12 cellular contexts compared by ENCODE assay signal in the genomic region with DNA sequence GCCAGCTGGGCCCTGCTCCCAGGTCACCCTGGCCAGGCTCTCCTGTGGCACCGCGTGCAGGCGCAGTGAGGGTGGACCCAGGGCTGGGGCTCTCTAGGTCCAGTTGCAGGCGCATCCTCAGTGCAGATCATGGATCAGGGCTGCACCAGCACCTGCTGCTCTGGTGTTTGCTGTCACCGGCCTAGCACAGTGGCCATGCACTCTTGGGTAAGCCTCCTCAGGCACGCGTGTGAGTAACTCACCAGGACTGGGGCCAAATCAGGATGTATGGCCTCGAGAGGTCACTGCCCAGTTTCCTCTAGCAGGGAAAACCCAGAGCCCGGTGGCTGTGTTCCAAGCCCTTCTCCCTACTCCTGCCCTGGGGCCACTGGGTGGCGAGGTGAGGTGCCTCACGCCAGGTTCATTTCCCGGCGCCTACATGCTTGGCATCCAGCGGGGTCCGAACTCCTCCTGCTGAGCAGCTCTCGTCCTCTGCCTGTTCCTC. TPM values are rescaled to one million over a fixed set of nuclear protein-coding genes. Genes with fewer than 3 reads are reported as not detected.
DNase-seq lines count a peak whose midpoint lies in the region; ATAC-seq, FAIRE-seq and TF ChIP-seq lines count a peak whose summit lies in the region.
"Had no signal": no experiment of that assay in that cellular context is flagged by ENCODE, and none has a peak within 500 bp of the region (broad histone marks: within the 10 kb centered on the region; RNA-seq: fewer than 3 reads in every experiment).

No MANE protein-coding gene starts in this region.

- WGBS in pancreas, 2 donors: 71 to 79% methylated on average over 16 of the region's 16 CpGs

- no peaks in the 10 kb centered on the region for H3K9me3 ChIP-seq in pancreas
- H3K9me3 ChIP-seq in MM.1S (replicated peaks; ENCODE audit: insufficient read depth, low read length): no peaks in the 10 kb centered on the region

- H3K79me2 ChIP-seq in MM.1S (ENCODE audit: low read length): no peaks in the 10 kb centered on the region

- intact Hi-C loops in pancreas (cut with DNase I): no loop called here

- H4K20me1 ChIP-seq in MM.1S (ENCODE audit: insufficient read depth, low read length): no peaks in the 10 kb centered on the region

- H3K4me1 ChIP-seq in pancreas: no peaks in the 10 kb centered on the region
- H3K4me1 ChIP-seq in MM.1S (ENCODE audit: low read length): no peaks in the 10 kb centered on the region

- FAIRE-seq in pancreas (lab: Jason Lieb, UNC): no peak
- FAIRE-seq: frontal cortex had no signal

- H3K9ac ChIP-seq in MM.1S (ENCODE audit: low read length): no peak overlapping the region

- ATAC-seq in pancreas (peak in 3 of 4 donors; percentile 35 to 51 (median 48)), HG02884 (IDR thresholded peaks at IDR 0.05; ENCODE audit: unreplicated experiment) (no peak), HG02973 (IDR thresholded peaks at IDR 0.05; ENCODE audit: unreplicated experiment) (no peak), HG02678 (IDR thresholded peaks at IDR 0.05; ENCODE audit: unreplicated experiment) (no peak)
- ATAC-seq: activated CD8-positive, alpha-beta T cell treated with anti-CD3 and anti-CD28 coated beads, Interleukin-2, amount 10 ng/mL, durations not matched to agents 7 days and 5 days had no signal

- DNase-seq in HK-2 (ENCODE audit: unreplicated experiment) (peak; percentile 46), RWPE1 (ENCODE audit: low spot score) (peak; percentile 10), glomerular visceral epithelial cell (ENCODE audit: extremely low spot score) (peak; percentile 14), pancreas (peak in 5 of 6 donors; percentile 20 to 57 (median 39)), MM.1S (no peak)
- DNase-seq: activated CD8-positive, alpha-beta T cell treated with anti-CD3 and anti-CD28 coated beads, Interleukin-2, amount 10 ng/mL, durations not matched to agents 7 days and 5 days; KG1 had no signal

- no peaks in the 10 kb centered on the region for H3K9me2 ChIP-seq in MM.1S (replicated peaks; ENCODE audit: insufficient read depth, low read length)

- H3K27me3 ChIP-seq in pancreas (no peaks in the 10 kb centered on the region), MM.1S (replicated peaks; ENCODE audit: insufficient read depth, low read length) (peaks cover 5% of the 10 kb centered on the region; the same call in 1 of the 2 replicates)

- POLR2A ChIA-PET in RWPE1 (lab: Yijun Ruan, JAX; ENCODE audit: low non-redundant PET): no interaction called here

- no peak overlapping the region for H3K27ac ChIP-seq in RWPE1
- no peak overlapping the region for H3K27ac ChIP-seq in pancreas
- H3K27ac ChIP-seq in MM.1S (ENCODE audit: low read length): no peak overlapping the region

- no peaks in the 10 kb centered on the region for H3K36me3 ChIP-seq in pancreas
- H3K36me3 ChIP-seq in MM.1S (replicated peaks; ENCODE audit: insufficient read depth, low read length): no peaks in the 10 kb centered on the region

- H3K4me3 ChIP-seq in pancreas (no peak overlapping the region), MM.1S (ENCODE audit: low read length) (no peak overlapping the region)

- CTCF ChIA-PET in RWPE1 (lab: Yijun Ruan, JAX): no interaction called here

- TF ChIP-seq CTCF in RWPE1 (conservative IDR thresholded peaks at IDR 0.05; ENCODE audit: low read depth) (no peak), pancreas (IDR thresholded peaks at IDR 0.05) (no peak), MM.1S (IDR thresholded peaks at IDR 0.05; ENCODE audit: low read length) (no peak)

- H3K4me2 ChIP-seq in MM.1S (ENCODE audit: low read depth, low read length): no peak overlapping the region

- no peak overlapping the region for H2AFZ ChIP-seq in MM.1S (ENCODE audit: low read length)

- H3F3A ChIP-seq in MM.1S (ENCODE audit: insufficient read depth, low read length): no peaks in the 10 kb centered on the region

RNA-seq across cellular contexts. Expression of gene SLC41A3, which starts 45.5 kb away (rescaled TPM):
- total RNA-seq in pancreas: 10 to 100 TPM; 25.1 to 38.1 (median 31.1) TPM
- 10 to 100 TPM; 19.4 to 33.0 TPM for polyA plus RNA-seq in pancreas

RNA-seq across cellular contexts. Expression of gene ALDH1L1, which starts 50.9 kb away (rescaled TPM):
- 10 to 100 TPM; 15.4 to 46.3 (median 33.7) TPM for total RNA-seq in pancreas
- 10 to 100 TPM; 38.8 to 44.0 TPM for polyA plus RNA-seq in pancreas
- total RNA-seq: activated CD8-positive, alpha-beta T cell treated with anti-CD3 and anti-CD28 coated beads, Interleukin-2, amount 10 ng/mL, durations not matched to agents 7 days and 5 days; CD8-positive, alpha-beta memory T cell had no signal
- polyA plus RNA-seq: CD8-positive, alpha-beta memory T cell had no signal

Comparison
In these comparisons a context has a peak if more than half of its experiments do, and no peak if none do; other contexts are left out.
1. ATAC-seq: peak in pancreas (3 of 4); none in HG02884 (single experiment), HG02973 (single experiment) and HG02678 (single experiment).